15 cellular contexts compared by ENCODE assay signal in genomic region chr15:79179597-79179996, GRCh38.
"Had no signal": no experiment of that assay in that cellular context is flagged by ENCODE, and none has a peak within 500 bp of the region (broad histone marks: within the 10 kb centered on the region; RNA-seq: fewer than 3 reads in every experiment).

No MANE protein-coding gene starts in this region.

- FAIRE-seq: kidney had no signal

- H3K4me1 ChIP-seq: esophagus squamous epithelium, prostate gland, suprapubic skin, transverse colon had no signal

- H2AFZ ChIP-seq: neural progenitor cell had no signal

- ATAC-seq: activated CD4-positive, alpha-beta T cell treated with anti-CD3 and anti-CD28 coated beads for 36 hours; left lobe of liver; right cardiac atrium; T-cell had no signal

- H3K27me3 ChIP-seq: neural progenitor cell, transverse colon had no signal

- H3K4me3 ChIP-seq: esophagus squamous epithelium, neural progenitor cell, prostate gland, suprapubic skin, transverse colon had no signal

- H3K36me3 ChIP-seq: esophagus squamous epithelium, neural progenitor cell, prostate gland, suprapubic skin, transverse colon had no signal

- H3K4me2 ChIP-seq: neural progenitor cell had no signal

- H3K9ac ChIP-seq: neural progenitor cell had no signal

- DNase-seq: activated CD4-positive, alpha-beta T cell treated with anti-CD3 and anti-CD28 coated beads for 36 hours; activated CD4-positive, alpha-beta T cell treated with anti-CD3 and anti-CD28 coated beads, Interleukin-2, amount 50 U/mL, for 48 hours; activated gamma-delta T cell treated with Interleukin-2 at 50 U/mL for 16 hours; effector memory CD4-positive, alpha-beta T cell; esophagus squamous epithelium; kidney; naive B cell; right cardiac atrium; stimulated activated CD4-positive, alpha-beta T cell treated with anti-CD3 and anti-CD28 coated beads, Interleukin-2, amount 100 ng/mL, for 48 hours; T-cell; transverse colon had no signal

- H3K9me3 ChIP-seq: esophagus squamous epithelium, prostate gland, suprapubic skin, transverse colon had no signal

- H3K27ac ChIP-seq: esophagus squamous epithelium, neural progenitor cell, prostate gland, suprapubic skin, transverse colon had no signal
